Comparison of ENCODE assay signal across 9 cellular contexts in genomic region chr17:31560836-31561235, GRCh38.
A peak's percentile ranks its signal among the peaks of the same experiment; 100 is the strongest.
DNase-seq lines count a peak whose midpoint lies in the region; FAIRE-seq and TF ChIP-seq lines count a peak whose summit lies in the region.
"Had no signal": no experiment of that assay in that cellular context is flagged by ENCODE, and none has a peak within 500 bp of the region (broad histone marks: within the 10 kb centered on the region; RNA-seq: fewer than 3 reads in every experiment).

No MANE protein-coding gene starts in this region.

- H3K9ac ChIP-seq in muscle layer of colon (ENCODE audit: low read length): peak overlapping the region; percentile 3

- H3K36me3 ChIP-seq in muscle layer of colon (ENCODE audit: insufficient read depth, low read length): no peaks in the 10 kb centered on the region

- H3K9me3 ChIP-seq in muscle layer of colon (ENCODE audit: low read length): no peaks in the 10 kb centered on the region

- DNase-seq in HuH-7 (ENCODE audit: low spot score) (peak; percentile 46), dermis blood vessel endothelial cell (peak; percentile 50), HTR-8/SVneo (ENCODE audit: insufficient read length, low spot score) (no peak), GF-D8 (lab: John Stamatoyannopoulos, UW) (no peak), AG20443 (ENCODE audit: low spot score) (no peak), A172 (ENCODE audit: low spot score) (no peak)
- DNase-seq: stimulated activated naive CD8-positive, alpha-beta T cell treated with anti-CD3 and anti-CD28 coated beads, Interleukin-15, amount 100 ng/mL, for 72 hours had no signal

- H3K27me3 ChIP-seq in muscle layer of colon (ENCODE audit: control insufficient read depth in 1 of 2, insufficient read depth in 2 of 2, low read length in 2 of 2): no peaks in the 10 kb centered on the region

- H3K27ac ChIP-seq in 22Rv1 (peak overlapping the region; percentile 49), muscle layer of colon (ENCODE audit: low read depth, low read length) (peak overlapping the region; percentile 85)

- no peak for FAIRE-seq in HTR-8/SVneo (lab: Jason Lieb, UNC)

- peak overlapping the region; percentile 59 to 65 for H3K4me3 ChIP-seq in muscle layer of colon (ENCODE audit: low read depth in 1 of 2, low read length in 2 of 2)

- no peak for TF ChIP-seq CTCF in 22Rv1 (IDR thresholded peaks at IDR 0.05)

- peaks cover 49% of the 10 kb centered on the region for H3K4me1 ChIP-seq in muscle layer of colon (ENCODE audit: insufficient read depth, low read length)

Comparison
In these comparisons a context has a peak if more than half of its experiments do, and no peak if none do; other contexts are left out.
1. DNase-seq: peak in HuH-7 (single experiment) and dermis blood vessel endothelial cell (single experiment); none in HTR-8/SVneo (single experiment), GF-D8 (single experiment), AG20443 (single experiment) and A172 (single experiment).